Comparison of ENCODE assay signal across 8 cellular contexts in the genomic region with DNA sequence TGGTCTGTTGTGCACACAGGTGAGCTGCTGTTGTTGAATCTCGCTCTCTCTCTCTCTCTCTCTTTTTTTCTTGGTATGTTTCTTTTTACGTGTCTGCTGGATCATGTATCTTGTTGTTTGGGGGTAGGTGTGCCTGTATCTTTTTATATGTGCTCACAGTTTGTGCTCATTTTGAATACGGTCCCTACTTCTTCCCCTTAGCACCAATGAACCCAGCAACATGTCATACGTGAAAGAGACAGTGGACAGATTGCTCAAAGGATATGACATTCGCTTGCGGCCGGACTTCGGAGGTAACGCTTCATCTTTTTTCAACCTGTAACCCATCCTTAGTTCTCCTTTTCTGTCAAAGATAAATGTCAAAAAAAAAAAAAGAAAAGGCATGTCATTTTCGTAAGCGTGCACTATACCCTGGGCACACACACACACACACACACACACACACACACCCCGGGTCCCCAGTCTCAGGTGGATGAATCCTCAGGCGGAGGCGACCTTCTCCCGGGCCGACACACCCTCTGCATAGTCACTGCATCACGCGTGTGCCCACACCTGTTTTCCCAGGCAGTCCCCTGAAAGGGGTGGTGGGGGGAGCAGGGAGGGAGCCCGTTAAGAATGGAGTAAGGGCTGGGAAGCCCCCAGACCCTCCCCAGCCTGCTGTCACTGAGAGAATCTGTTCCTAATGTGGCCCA. TPM values are rescaled to one million over a fixed set of nuclear protein-coding genes. Genes with fewer than 3 reads are reported as not detected.
DNase-seq lines count a peak whose midpoint lies in the region; ATAC-seq, FAIRE-seq and TF ChIP-seq lines count a peak whose summit lies in the region.

No MANE protein-coding gene starts in this region.

- H2BK5ac ChIP-seq in trophoblast cell (ENCODE audit: low read depth, low read length, poor library complexity): no peak overlapping the region

- H3K27me3 ChIP-seq in gastroesophageal sphincter (peaks cover 27% of the 10 kb centered on the region), trophoblast cell (ENCODE audit: insufficient read depth, low read length) (no peaks in the 10 kb centered on the region)

- no peak for FAIRE-seq in A549 (lab: Jason Lieb, UNC)

- POLR2A ChIA-PET in A549 (lab: Yijun Ruan, JAX): no interaction called here

- DNase-seq in A549 (ENCODE audit: low read depth in 1 of 2, low spot score in 1 of 2): no peak
- DNase-seq in trophoblast cell: peak in 1 of 2 donors; percentile 4
- no peak for DNase-seq in stimulated activated CD4-positive, alpha-beta T cell treated with anti-CD3 and anti-CD28 coated beads, Interleukin-4, amount 100 ng/mL, for 1 hour
- no peak for DNase-seq in NCI-H1694 (lab: John Stamatoyannopoulos, UW)

- H3K4me3 ChIP-seq in A549 (peak overlapping the region; percentile 31; the same call in 1 of the 3 replicates), WI38 (ENCODE audit: low read depth, low read length) (peak overlapping the region; percentile 68), gastroesophageal sphincter (peak overlapping the region in 1 of 2 donors; percentile 45), trophoblast cell (ENCODE audit: low read depth, low read length) (peak overlapping the region; percentile 74)

- WGBS in A549 (ENCODE audit: missing lambda C conversion rate): 6% methylated on average over 15 of the region's 19 CpGs
- WGBS in gastroesophageal sphincter (ENCODE audit: low coverage in 1 of 2), 2 donors: 3 to 10% methylated on average over 9 to 10 of the region's 19 CpGs
- WGBS in trophoblast cell (ENCODE audit: extremely low coverage, insufficient coverage, insufficient read length): no CpG with 5 or more reads among the region's 19 CpGs

- TF ChIP-seq EP300 in A549 (IDR thresholded peaks at IDR 0.05) (no peak), gastroesophageal sphincter (IDR thresholded peaks at IDR 0.05) (no peak)

- 0 out of 3 replicates have a peak, but pooled peaks cover 2% of the 10 kb centered on the region for H3K4me1 ChIP-seq in A549
- peaks cover 0 to 19% (median 9%) of the 10 kb centered on the region in 3 donors for H3K4me1 ChIP-seq in gastroesophageal sphincter
- H3K4me1 ChIP-seq in trophoblast cell (ENCODE audit: control insufficient read depth in 1 of 2, insufficient read depth in 2 of 2, low read length in 2 of 2): peaks cover 4 to 13% of the 10 kb centered on the region in 2 experiments

- no peak overlapping the region for H3K9ac ChIP-seq in trophoblast cell (ENCODE audit: low read length)

- H3K14ac ChIP-seq in trophoblast cell (ENCODE audit: low read length): no peak overlapping the region

- H2BK120ac ChIP-seq in trophoblast cell (ENCODE audit: insufficient read depth, low read length, poor library complexity): no peak overlapping the region

- H3K79me2 ChIP-seq in trophoblast cell (ENCODE audit: control insufficient read depth, insufficient read depth, low read length, poor library complexity): no peaks in the 10 kb centered on the region

- H3K4me2 ChIP-seq in A549 (peak overlapping the region; percentile 75), trophoblast cell (ENCODE audit: low read length) (peak overlapping the region; percentile 94)

- H4K8ac ChIP-seq in trophoblast cell (ENCODE audit: low read depth, low read length): no peak overlapping the region

- H2AK5ac ChIP-seq in trophoblast cell (ENCODE audit: low read length): no peak overlapping the region

- H3K18ac ChIP-seq in trophoblast cell (ENCODE audit: low read length): no peak overlapping the region

- ATAC-seq in A549: peak in 1 of 2 experiments; percentile 42; a peak in 3 of 6 replicates
- peak; percentile 7 for ATAC-seq in GM21447 (IDR thresholded peaks at IDR 0.05; ENCODE audit: unreplicated experiment)
- ATAC-seq in gastroesophageal sphincter: peak; percentile 24
- no peak for ATAC-seq in GM21381 (IDR thresholded peaks at IDR 0.05; ENCODE audit: unreplicated experiment)

- TF ChIP-seq POLR2A in A549 (IDR thresholded peaks at IDR 0.05; ENCODE audit: low read length) (no peak), gastroesophageal sphincter (IDR thresholded peaks at IDR 0.05) (no peak)

- TF ChIP-seq CTCF in A549 (IDR thresholded peaks at IDR 0.05) (no peak), WI38 (IDR thresholded peaks at IDR 0.05; ENCODE audit: low read depth, low read length) (no peak), gastroesophageal sphincter (IDR thresholded peaks at IDR 0.05) (no peak)

- H2AFZ ChIP-seq in trophoblast cell (ENCODE audit: insufficient read depth, low read length, poor library complexity): peak overlapping the region; percentile 66

- no peak overlapping the region for H4K91ac ChIP-seq in trophoblast cell (ENCODE audit: low read depth, low read length)

- no peak overlapping the region for H4K12ac ChIP-seq in trophoblast cell (ENCODE audit: low read depth, low read length)

- TF ChIP-seq RAD21 in A549 (conservative IDR thresholded peaks at IDR 0.05 in 1 of 2, IDR thresholded peaks at IDR 0.05 in 1 of 2): no peak

- H3K9me3 ChIP-seq in A549: no peaks in the 10 kb centered on the region
- no peaks in the 10 kb centered on the region for H3K9me3 ChIP-seq in gastroesophageal sphincter
- no peaks in the 10 kb centered on the region for H3K9me3 ChIP-seq in trophoblast cell (ENCODE audit: insufficient read depth, low read depth, low read length)

- H3K4ac ChIP-seq in trophoblast cell (ENCODE audit: low read depth, low read length): no peak overlapping the region

- CTCF ChIA-PET in A549 (lab: Yijun Ruan, JAX): no interaction called here

- no peak overlapping the region for H2BK12ac ChIP-seq in trophoblast cell (ENCODE audit: low read length)

- no peaks in the 10 kb centered on the region for H3K79me1 ChIP-seq in trophoblast cell (ENCODE audit: low read length)

- H3K23ac ChIP-seq in trophoblast cell (ENCODE audit: low read length): no peak overlapping the region

- H3K27ac ChIP-seq in A549 (no peak overlapping the region), gastroesophageal sphincter (no peak overlapping the region), trophoblast cell (ENCODE audit: low read depth, low read length) (no peak overlapping the region)

- no peaks in the 10 kb centered on the region for H3K36me3 ChIP-seq in gastroesophageal sphincter
- no peaks in the 10 kb centered on the region for H3K36me3 ChIP-seq in trophoblast cell (ENCODE audit: control insufficient read depth in 1 of 2, insufficient read depth in 2 of 2, low read length in 2 of 2)

TF ChIP-seq in A549, 52 proteins besides CTCF, POLR2A, EP300 and RAD21:
- no peak for TF ChIP-seq JUN (IDR thresholded peaks at IDR 0.05)
- TF ChIP-seq NPAS2 (CRISPR knock-in tag; IDR thresholded peaks at IDR 0.05; ENCODE audit: borderline replicate concordance): no peak
- no peak for TF ChIP-seq ZSCAN20 (CRISPR knock-in tag; IDR thresholded peaks at IDR 0.05)
- TF ChIP-seq BHLHE40 (IDR thresholded peaks at IDR 0.05; ENCODE audit: low read depth, low read length): no peak
- no peak for TF ChIP-seq FOSB (CRISPR knock-in tag; IDR thresholded peaks at IDR 0.05)
- no peak for TF ChIP-seq EHF (CRISPR knock-in tag; IDR thresholded peaks at IDR 0.05)
- TF ChIP-seq RCOR1 (IDR thresholded peaks at IDR 0.05; ENCODE audit: low read depth, low read length): no peak
- TF ChIP-seq FOSL2 (IDR thresholded peaks at IDR 0.05): no peak
- no peak for TF ChIP-seq FOSL2 (CRISPR knock-in tag; IDR thresholded peaks at IDR 0.05)
- no peak for TF ChIP-seq KDM5A (IDR thresholded peaks at IDR 0.05)
- TF ChIP-seq E2F6 (IDR thresholded peaks at IDR 0.05; ENCODE audit: borderline replicate concordance, low read depth): no peak
- no peak for TF ChIP-seq CBX8 (IDR thresholded peaks at IDR 0.05)
- TF ChIP-seq HOXB13 (CRISPR knock-in tag; IDR thresholded peaks at IDR 0.05; ENCODE audit: low read depth): no peak

RNA-seq across cellular contexts. Expression of gene GABRB1, which starts 0.5 kb away (rescaled TPM):
- polyA plus RNA-seq in A549 (2011; rRNA removed): not detected in 2 replicates
- polyA plus RNA-seq in A549 (2012; cell fraction: cytosol; rRNA removed): not detected in 2 replicates
- not detected in 2 replicates for polyA plus RNA-seq in A549 (2012; cell fraction: nucleus; rRNA removed)
- polyA plus RNA-seq in A549 (2017; fragmentation: RNase III; extraction: RNeasy Plus Mini Kit Qiagen cat#74134 plus additional on column Dnase treatment): not detected in 3 replicates
- not detected in 2 replicates for polyA minus RNA-seq in A549 (2011; rRNA and poly(A)+ RNA removed)
- not detected for total RNA-seq in gastroesophageal sphincter
- polyA plus RNA-seq in trophoblast cell (2013): 0.42 and 0.48 TPM in 2 replicates

RNA-seq across cellular contexts. Expression of gene GABRA4, which starts 38.5 kb away (rescaled TPM):
- polyA plus RNA-seq in A549 (2011; rRNA removed) (not detected in 2 replicates), A549 (2017; fragmentation: RNase III; extraction: RNeasy Plus Mini Kit Qiagen cat#74134 plus additional on column Dnase treatment) (not detected in 3 replicates)
- not detected in 2 replicates for polyA plus RNA-seq in A549 (2012; cell fraction: cytosol; rRNA removed)
- not detected in 2 replicates for polyA plus RNA-seq in A549 (2012; cell fraction: nucleus; rRNA removed)
- polyA minus RNA-seq in A549 (2011; rRNA and poly(A)+ RNA removed): not detected in 2 replicates
- total RNA-seq in gastroesophageal sphincter: 1 to 10 TPM in 1 of 4 donors, under 1 TPM in 3; under 0.01 to 1.3 (median 0.12) TPM
- polyA plus RNA-seq in trophoblast cell (2013): 0.08 and 0.10 TPM in 2 replicates
